Comparison of ENCODE assay signal across 1 cellular context in the genomic region with DNA sequence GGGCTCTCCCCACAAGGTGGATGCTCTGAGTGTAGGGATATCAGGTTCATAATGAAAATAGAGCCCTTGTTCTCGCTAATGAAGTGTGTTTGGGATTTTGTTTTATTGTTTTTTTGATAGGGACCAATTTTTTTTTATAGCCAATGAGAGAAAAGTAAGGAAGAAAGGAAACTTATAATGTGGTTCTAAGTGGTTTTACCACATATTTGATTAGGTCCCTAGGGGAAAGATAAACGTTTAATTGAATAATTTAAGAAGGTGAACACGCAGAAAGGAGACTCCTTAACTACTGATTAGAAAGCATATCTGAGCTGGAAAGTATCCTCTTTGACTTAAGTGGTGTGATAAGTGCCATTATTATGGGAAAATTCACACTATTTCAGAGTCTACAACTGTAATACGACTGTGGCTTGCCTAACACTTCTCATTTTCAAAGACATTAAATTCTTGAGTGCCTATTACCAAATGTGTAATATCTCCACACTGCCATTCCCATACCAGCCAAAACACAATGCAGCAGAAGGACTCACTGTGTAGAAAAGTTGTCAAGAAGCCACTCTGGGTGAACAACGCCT.
TF ChIP-seq lines count a peak whose summit lies in the region.

No MANE protein-coding gene starts in this region.

TF ChIP-seq in HEK293, 187 proteins besides CTCF, POLR2A, EP300 and RAD21 (continued from another document and continues in another):
- TF ChIP-seq, protein P1, sequence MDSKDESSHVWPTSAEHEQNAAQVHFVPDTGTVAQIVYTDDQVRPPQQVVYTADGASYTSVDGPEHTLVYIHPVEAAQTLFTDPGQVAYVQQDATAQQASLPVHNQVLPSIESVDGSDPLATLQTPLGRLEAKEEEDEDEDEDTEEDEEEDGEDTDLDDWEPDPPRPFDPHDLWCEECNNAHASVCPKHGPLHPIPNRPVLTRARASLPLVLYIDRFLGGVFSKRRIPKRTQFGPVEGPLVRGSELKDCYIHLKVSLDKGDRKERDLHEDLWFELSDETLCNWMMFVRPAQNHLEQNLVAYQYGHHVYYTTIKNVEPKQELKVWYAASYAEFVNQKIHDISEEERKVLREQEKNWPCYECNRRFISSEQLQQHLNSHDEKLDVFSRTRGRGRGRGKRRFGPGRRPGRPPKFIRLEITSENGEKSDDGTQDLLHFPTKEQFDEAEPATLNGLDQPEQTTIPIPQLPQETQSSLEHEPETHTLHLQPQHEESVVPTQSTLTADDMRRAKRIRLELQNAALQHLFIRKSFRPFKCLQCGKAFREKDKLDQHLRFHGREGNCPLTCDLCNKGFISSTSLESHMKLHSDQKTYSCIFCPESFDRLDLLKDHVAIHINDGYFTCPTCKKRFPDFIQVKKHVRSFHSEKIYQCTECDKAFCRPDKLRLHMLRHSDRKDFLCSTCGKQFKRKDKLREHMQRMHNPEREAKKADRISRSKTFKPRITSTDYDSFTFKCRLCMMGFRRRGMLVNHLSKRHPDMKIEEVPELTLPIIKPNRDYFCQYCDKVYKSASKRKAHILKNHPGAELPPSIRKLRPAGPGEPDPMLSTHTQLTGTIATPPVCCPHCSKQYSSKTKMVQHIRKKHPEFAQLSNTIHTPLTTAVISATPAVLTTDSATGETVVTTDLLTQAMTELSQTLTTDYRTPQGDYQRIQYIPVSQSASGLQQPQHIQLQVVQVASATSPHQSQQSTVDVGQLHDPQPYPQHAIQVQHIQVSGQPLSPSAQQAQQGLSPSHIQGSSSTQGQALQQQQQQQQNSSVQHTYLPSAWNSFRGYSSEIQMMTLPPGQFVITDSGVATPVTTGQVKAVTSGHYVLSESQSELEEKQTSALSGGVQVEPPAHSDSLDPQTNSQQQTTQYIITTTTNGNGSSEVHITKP (tag by site-specific recombination; IDR thresholded peaks at IDR 0.05), result 0 out of 2 replicates have a peak, but pooled peaks have one; percentile 24
- TF ChIP-seq TRIM28 (IDR thresholded peaks at IDR 0.05; ENCODE audit: borderline replicate concordance, low read length) (no peak), ZNF211 (tag by site-specific recombination; IDR thresholded peaks at IDR 0.05; ENCODE audit: low read depth) (no peak), ZNF843 (tag by site-specific recombination; IDR thresholded peaks at IDR 0.05) (peak; percentile 80), ZNF658 (tag by site-specific recombination; IDR thresholded peaks at IDR 0.05) (no peak), ZNF600 (tag by site-specific recombination; IDR thresholded peaks at IDR 0.05) (no peak), ZNF175 (tag by site-specific recombination; IDR thresholded peaks at IDR 0.05) (no peak), ZBTB1 (tag by site-specific recombination; IDR thresholded peaks at IDR 0.05) (no peak), ZNF544 (tag by site-specific recombination; IDR thresholded peaks at IDR 0.05) (no peak), ZNF19 (tag by site-specific recombination; IDR thresholded peaks at IDR 0.05; ENCODE audit: low read depth) (no peak), ZNF391 (tag by site-specific recombination; IDR thresholded peaks at IDR 0.05; ENCODE audit: borderline replicate concordance, low read depth) (no peak), SP7 (tag by site-specific recombination; IDR thresholded peaks at IDR 0.05) (no peak), ZNF473 (tag by site-specific recombination; IDR thresholded peaks at IDR 0.05) (no peak), ZNF654 (tag by site-specific recombination; IDR thresholded peaks at IDR 0.05; ENCODE audit: low read depth) (no peak), ZNF404 (tag by site-specific recombination; IDR thresholded peaks at IDR 0.05) (no peak), ZNF629 (tag by site-specific recombination; IDR thresholded peaks at IDR 0.05) (no peak), ZXDB (tag by site-specific recombination; IDR thresholded peaks at IDR 0.05) (peak; percentile 16; the same call in 1 of the 2 replicates), ZNF596 (tag by site-specific recombination; IDR thresholded peaks at IDR 0.05) (no peak), PRDM1 (tag by site-specific recombination; IDR thresholded peaks at IDR 0.05) (no peak), ZBTB20 (tag by site-specific recombination; IDR thresholded peaks at IDR 0.05) (no peak)
- TF ChIP-seq, protein P2, sequence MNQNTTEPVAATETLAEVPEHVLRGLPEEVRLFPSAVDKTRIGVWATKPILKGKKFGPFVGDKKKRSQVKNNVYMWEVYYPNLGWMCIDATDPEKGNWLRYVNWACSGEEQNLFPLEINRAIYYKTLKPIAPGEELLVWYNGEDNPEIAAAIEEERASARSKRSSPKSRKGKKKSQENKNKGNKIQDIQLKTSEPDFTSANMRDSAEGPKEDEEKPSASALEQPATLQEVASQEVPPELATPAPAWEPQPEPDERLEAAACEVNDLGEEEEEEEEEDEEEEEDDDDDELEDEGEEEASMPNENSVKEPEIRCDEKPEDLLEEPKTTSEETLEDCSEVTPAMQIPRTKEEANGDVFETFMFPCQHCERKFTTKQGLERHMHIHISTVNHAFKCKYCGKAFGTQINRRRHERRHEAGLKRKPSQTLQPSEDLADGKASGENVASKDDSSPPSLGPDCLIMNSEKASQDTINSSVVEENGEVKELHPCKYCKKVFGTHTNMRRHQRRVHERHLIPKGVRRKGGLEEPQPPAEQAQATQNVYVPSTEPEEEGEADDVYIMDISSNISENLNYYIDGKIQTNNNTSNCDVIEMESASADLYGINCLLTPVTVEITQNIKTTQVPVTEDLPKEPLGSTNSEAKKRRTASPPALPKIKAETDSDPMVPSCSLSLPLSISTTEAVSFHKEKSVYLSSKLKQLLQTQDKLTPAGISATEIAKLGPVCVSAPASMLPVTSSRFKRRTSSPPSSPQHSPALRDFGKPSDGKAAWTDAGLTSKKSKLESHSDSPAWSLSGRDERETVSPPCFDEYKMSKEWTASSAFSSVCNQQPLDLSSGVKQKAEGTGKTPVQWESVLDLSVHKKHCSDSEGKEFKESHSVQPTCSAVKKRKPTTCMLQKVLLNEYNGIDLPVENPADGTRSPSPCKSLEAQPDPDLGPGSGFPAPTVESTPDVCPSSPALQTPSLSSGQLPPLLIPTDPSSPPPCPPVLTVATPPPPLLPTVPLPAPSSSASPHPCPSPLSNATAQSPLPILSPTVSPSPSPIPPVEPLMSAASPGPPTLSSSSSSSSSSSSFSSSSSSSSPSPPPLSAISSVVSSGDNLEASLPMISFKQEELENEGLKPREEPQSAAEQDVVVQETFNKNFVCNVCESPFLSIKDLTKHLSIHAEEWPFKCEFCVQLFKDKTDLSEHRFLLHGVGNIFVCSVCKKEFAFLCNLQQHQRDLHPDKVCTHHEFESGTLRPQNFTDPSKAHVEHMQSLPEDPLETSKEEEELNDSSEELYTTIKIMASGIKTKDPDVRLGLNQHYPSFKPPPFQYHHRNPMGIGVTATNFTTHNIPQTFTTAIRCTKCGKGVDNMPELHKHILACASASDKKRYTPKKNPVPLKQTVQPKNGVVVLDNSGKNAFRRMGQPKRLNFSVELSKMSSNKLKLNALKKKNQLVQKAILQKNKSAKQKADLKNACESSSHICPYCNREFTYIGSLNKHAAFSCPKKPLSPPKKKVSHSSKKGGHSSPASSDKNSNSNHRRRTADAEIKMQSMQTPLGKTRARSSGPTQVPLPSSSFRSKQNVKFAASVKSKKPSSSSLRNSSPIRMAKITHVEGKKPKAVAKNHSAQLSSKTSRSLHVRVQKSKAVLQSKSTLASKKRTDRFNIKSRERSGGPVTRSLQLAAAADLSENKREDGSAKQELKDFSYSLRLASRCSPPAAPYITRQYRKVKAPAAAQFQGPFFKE (tag by site-specific recombination; IDR thresholded peaks at IDR 0.05; ENCODE audit: borderline replicate concordance), result no peak
- TF ChIP-seq, protein P3, sequence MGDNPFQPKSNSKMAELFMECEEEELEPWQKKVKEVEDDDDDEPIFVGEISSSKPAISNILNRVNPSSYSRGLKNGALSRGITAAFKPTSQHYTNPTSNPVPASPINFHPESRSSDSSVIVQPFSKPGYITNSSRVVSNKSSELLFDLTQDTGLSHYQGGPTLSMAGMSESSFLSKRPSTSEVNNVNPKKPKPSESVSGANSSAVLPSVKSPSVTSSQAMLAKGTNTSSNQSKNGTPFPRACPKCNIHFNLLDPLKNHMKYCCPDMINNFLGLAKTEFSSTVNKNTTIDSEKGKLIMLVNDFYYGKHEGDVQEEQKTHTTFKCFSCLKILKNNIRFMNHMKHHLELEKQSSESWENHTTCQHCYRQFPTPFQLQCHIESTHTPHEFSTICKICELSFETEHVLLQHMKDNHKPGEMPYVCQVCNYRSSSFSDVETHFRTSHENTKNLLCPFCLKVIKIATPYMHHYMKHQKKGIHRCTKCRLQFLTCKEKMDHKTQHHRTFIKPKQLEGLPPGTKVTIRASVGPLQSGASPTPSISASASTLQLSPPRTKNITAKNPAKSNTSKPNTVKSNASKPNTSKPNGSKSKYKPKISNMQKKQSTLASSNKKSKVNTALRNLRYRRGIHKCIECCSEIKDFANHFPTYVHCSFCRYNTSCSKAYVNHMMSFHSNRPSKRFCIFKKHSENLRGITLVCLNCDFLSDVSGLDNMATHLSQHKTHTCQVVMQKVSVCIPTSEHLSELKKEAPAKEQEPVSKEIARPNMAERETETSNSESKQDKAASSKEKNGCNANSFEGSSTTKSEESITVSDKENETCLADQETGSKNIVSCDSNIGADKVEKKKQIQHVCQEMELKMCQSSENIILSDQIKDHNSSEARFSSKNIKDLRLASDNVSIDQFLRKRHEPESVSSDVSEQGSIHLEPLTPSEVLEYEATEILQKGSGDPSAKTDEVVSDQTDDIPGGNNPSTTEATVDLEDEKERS (tag by site-specific recombination; IDR thresholded peaks at IDR 0.05), result no peak
- TF ChIP-seq, protein P4, sequence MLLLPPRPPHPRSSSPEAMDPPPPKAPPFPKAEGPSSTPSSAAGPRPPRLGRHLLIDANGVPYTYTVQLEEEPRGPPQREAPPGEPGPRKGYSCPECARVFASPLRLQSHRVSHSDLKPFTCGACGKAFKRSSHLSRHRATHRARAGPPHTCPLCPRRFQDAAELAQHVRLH (tag by site-specific recombination; IDR thresholded peaks at IDR 0.05), result peak; percentile 55; the same call in 1 of the 2 replicates
- TF ChIP-seq, protein P5, sequence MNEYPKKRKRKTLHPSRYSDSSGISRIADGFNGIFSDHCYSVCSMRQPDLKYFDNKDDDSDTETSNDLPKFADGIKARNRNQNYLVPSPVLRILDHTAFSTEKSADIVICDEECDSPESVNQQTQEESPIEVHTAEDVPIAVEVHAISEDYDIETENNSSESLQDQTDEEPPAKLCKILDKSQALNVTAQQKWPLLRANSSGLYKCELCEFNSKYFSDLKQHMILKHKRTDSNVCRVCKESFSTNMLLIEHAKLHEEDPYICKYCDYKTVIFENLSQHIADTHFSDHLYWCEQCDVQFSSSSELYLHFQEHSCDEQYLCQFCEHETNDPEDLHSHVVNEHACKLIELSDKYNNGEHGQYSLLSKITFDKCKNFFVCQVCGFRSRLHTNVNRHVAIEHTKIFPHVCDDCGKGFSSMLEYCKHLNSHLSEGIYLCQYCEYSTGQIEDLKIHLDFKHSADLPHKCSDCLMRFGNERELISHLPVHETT (tag by site-specific recombination; IDR thresholded peaks at IDR 0.05), result no peak
- TF ChIP-seq, protein P6, sequence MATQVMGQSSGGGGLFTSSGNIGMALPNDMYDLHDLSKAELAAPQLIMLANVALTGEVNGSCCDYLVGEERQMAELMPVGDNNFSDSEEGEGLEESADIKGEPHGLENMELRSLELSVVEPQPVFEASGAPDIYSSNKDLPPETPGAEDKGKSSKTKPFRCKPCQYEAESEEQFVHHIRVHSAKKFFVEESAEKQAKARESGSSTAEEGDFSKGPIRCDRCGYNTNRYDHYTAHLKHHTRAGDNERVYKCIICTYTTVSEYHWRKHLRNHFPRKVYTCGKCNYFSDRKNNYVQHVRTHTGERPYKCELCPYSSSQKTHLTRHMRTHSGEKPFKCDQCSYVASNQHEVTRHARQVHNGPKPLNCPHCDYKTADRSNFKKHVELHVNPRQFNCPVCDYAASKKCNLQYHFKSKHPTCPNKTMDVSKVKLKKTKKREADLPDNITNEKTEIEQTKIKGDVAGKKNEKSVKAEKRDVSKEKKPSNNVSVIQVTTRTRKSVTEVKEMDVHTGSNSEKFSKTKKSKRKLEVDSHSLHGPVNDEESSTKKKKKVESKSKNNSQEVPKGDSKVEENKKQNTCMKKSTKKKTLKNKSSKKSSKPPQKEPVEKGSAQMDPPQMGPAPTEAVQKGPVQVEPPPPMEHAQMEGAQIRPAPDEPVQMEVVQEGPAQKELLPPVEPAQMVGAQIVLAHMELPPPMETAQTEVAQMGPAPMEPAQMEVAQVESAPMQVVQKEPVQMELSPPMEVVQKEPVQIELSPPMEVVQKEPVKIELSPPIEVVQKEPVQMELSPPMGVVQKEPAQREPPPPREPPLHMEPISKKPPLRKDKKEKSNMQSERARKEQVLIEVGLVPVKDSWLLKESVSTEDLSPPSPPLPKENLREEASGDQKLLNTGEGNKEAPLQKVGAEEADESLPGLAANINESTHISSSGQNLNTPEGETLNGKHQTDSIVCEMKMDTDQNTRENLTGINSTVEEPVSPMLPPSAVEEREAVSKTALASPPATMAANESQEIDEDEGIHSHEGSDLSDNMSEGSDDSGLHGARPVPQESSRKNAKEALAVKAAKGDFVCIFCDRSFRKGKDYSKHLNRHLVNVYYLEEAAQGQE (tag by site-specific recombination; IDR thresholded peaks at IDR 0.05), result no peak
- TF ChIP-seq, protein P7, sequence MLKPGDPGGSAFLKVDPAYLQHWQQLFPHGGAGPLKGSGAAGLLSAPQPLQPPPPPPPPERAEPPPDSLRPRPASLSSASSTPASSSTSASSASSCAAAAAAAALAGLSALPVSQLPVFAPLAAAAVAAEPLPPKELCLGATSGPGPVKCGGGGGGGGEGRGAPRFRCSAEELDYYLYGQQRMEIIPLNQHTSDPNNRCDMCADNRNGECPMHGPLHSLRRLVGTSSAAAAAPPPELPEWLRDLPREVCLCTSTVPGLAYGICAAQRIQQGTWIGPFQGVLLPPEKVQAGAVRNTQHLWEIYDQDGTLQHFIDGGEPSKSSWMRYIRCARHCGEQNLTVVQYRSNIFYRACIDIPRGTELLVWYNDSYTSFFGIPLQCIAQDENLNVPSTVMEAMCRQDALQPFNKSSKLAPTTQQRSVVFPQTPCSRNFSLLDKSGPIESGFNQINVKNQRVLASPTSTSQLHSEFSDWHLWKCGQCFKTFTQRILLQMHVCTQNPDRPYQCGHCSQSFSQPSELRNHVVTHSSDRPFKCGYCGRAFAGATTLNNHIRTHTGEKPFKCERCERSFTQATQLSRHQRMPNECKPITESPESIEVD (tag by site-specific recombination; IDR thresholded peaks at IDR 0.05), result peak; percentile 71
- TF ChIP-seq, protein P8, sequence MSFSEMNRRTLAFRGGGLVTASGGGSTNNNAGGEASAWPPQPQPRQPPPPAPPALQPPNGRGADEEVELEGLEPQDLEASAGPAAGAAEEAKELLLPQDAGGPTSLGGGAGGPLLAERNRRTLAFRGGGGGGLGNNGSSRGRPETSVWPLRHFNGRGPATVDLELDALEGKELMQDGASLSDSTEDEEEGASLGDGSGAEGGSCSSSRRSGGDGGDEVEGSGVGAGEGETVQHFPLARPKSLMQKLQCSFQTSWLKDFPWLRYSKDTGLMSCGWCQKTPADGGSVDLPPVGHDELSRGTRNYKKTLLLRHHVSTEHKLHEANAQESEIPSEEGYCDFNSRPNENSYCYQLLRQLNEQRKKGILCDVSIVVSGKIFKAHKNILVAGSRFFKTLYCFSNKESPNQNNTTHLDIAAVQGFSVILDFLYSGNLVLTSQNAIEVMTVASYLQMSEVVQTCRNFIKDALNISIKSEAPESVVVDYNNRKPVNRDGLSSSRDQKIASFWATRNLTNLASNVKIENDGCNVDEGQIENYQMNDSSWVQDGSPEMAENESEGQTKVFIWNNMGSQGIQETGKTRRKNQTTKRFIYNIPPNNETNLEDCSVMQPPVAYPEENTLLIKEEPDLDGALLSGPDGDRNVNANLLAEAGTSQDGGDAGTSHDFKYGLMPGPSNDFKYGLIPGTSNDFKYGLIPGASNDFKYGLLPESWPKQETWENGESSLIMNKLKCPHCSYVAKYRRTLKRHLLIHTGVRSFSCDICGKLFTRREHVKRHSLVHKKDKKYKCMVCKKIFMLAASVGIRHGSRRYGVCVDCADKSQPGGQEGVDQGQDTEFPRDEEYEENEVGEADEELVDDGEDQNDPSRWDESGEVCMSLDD (tag by site-specific recombination; IDR thresholded peaks at IDR 0.05), result no peak
